Comparison of ENCODE assay signal across 8 cellular contexts in genomic region chr13:51583469-51583874, GRCh38. TPM values are rescaled to one million over a fixed set of nuclear protein-coding genes. Genes with fewer than 3 reads are reported as not detected.
DNase-seq lines count a peak whose midpoint lies in the region; ATAC-seq, FAIRE-seq and TF ChIP-seq lines count a peak whose summit lies in the region.

No MANE protein-coding gene starts in this region.

- TF ChIP-seq CTCF in ascending aorta (IDR thresholded peaks at IDR 0.05) (no peak), HepG2 (CRISPR knock-in tag; IDR thresholded peaks at IDR 0.05) (no peak), thyroid gland (IDR thresholded peaks at IDR 0.05) (no peak)

- H3K4me3 ChIP-seq in ascending aorta (peak overlapping the region; percentile 23 to 90), HepG2 (replicated peaks in 1 of 3; ENCODE audit: insufficient read depth in 1 of 3, low read depth in 2 of 3, low read length in 3 of 3) (peak overlapping the region; percentile 54 to 90 (median 66); a peak in 5 of 6 replicates), thyroid gland (replicated peaks in 1 of 3) (peak overlapping the region in 1 of 3 donors; percentile 27)

- DNase-seq in activated CD4-positive, alpha-beta T cell treated with anti-CD3 and anti-CD28 coated beads, Interleukin-2, amount 10 ng/mL, durations not matched to agents 7 days and 5 days: no peak
- DNase-seq in activated CD4-positive, alpha-beta T cell treated with anti-CD3 and anti-CD28 coated beads for 4 hours: no peak
- DNase-seq in ascending aorta (ENCODE audit: low spot score in 2 of 2): no peak
- DNase-seq in HepG2 (ENCODE audit: low spot score): no peak
- DNase-seq in thyroid gland: no peak
- DNase-seq in NCI-H774 (lab: John Stamatoyannopoulos, UW): no peak
- no peak for DNase-seq in NCI-H187 (lab: John Stamatoyannopoulos, UW)
- no peak for DNase-seq in NCI-H1092 (lab: John Stamatoyannopoulos, UW)

- H3K36me3 Mint-ChIP-seq in activated CD4-positive, alpha-beta T cell treated with anti-CD3 and anti-CD28 coated beads, Interleukin-2, amount 10 ng/mL, durations not matched to agents 7 days and 5 days (ENCODE audit: low read depth): peaks cover 6% of the 10 kb centered on the region

- H3K27ac ChIP-seq in ascending aorta (peak overlapping the region; percentile 80 to 83), HepG2 (ENCODE audit: extremely low read length, insufficient read depth, low read length) (peak overlapping the region; percentile 94), thyroid gland (peak overlapping the region; percentile 65 to 93 (median 91))

- no peak for ATAC-seq in HepG2

- H4K20me1 ChIP-seq in HepG2 (ENCODE audit: insufficient read depth, low read length): no peaks in the 10 kb centered on the region; the same call in 1 of the 2 replicates

- no peaks in the 10 kb centered on the region for H3K9me3 ChIP-seq in ascending aorta
- H3K9me3 ChIP-seq in HepG2 (ENCODE audit: low read length): no peaks in the 10 kb centered on the region
- H3K9me3 ChIP-seq in thyroid gland: no peaks in the 10 kb centered on the region

- H3K36me3 ChIP-seq in ascending aorta (no peaks in the 10 kb centered on the region), HepG2 (replicated peaks in 1 of 2; ENCODE audit: control insufficient read depth in 1 of 2, insufficient read depth in 2 of 2, low read length in 2 of 2) (no peaks in the 10 kb centered on the region), thyroid gland (no peaks in the 10 kb centered on the region)

- no peaks in the 10 kb centered on the region for H3K9me3 Mint-ChIP-seq in activated CD4-positive, alpha-beta T cell treated with anti-CD3 and anti-CD28 coated beads, Interleukin-2, amount 10 ng/mL, durations not matched to agents 7 days and 5 days

- TF ChIP-seq EP300 in HepG2 (IDR thresholded peaks at IDR 0.05; ENCODE audit: low read depth in 2 of 2, low read length in 2 of 2): no peak
- no peak for TF ChIP-seq EP300 in HepG2 (CRISPR knock-in tag; IDR thresholded peaks at IDR 0.05; ENCODE audit: borderline replicate concordance)

- POLR2A ChIA-PET in activated CD4-positive, alpha-beta T cell treated with anti-CD3 and anti-CD28 coated beads, Interleukin-2, amount 10 ng/mL, durations not matched to agents 7 days and 5 days (lab: Charles Lee): interaction anchor here (0.6 kb wide), 1 partner anchor 130 kb away, joined by 3 read pairs; the partner anchor contains the start of gene INTS6
- POLR2A ChIA-PET in HepG2 (lab: Yijun Ruan, JAX): interaction anchor here (0.6 to 1.4 kb wide), 7 partner anchors 36 to 1980 kb away, joined by 3 to 53 read pairs (median 3); partner anchors contain the start of gene INTS6

- H2AFZ ChIP-seq in HepG2 (ENCODE audit: low read length): no peak overlapping the region

- H3K79me2 ChIP-seq in HepG2 (ENCODE audit: insufficient read depth, low read length): peaks cover 40% of the 10 kb centered on the region

- peak overlapping the region; percentile 79 for H3K4me2 ChIP-seq in HepG2 (ENCODE audit: low read depth, low read length)

- peak overlapping the region; percentile 68 for H3K9ac ChIP-seq in HepG2 (ENCODE audit: insufficient read depth, low read depth, low read length)

- in situ Hi-C loops in HepG2 (cut with HindIII; ENCODE audit: extremely low pct_ligation_motif_present, low pct_unique_long_range_greater_than_20kb): loop anchor here (10.0 kb wide), 1 partner anchor 139 kb away; no protein-coding TSS in a partner anchor

- no peaks in the 10 kb centered on the region for H3K27me3 ChIP-seq in ascending aorta
- H3K27me3 ChIP-seq in HepG2 (ENCODE audit: control insufficient read depth in 1 of 2, insufficient read depth in 2 of 2, low read length in 2 of 2): no peaks in the 10 kb centered on the region; a peak in 1 of 5 replicates
- H3K27me3 ChIP-seq in thyroid gland: no peaks in the 10 kb centered on the region

- peak overlapping the region; percentile 91 for H3K4me3 Mint-ChIP-seq in activated CD4-positive, alpha-beta T cell treated with anti-CD3 and anti-CD28 coated beads, Interleukin-2, amount 10 ng/mL, durations not matched to agents 7 days and 5 days

- WGBS in HepG2 (ENCODE audit: low lambda C conversion rate): 3% methylated on average over 5 of the region's 9 CpGs
- WGBS in thyroid gland, 2 donors: 35 to 43% methylated on average over 5 to 7 of the region's 9 CpGs

- CTCF ChIA-PET in activated CD4-positive, alpha-beta T cell treated with anti-CD3 and anti-CD28 coated beads, Interleukin-2, amount 10 ng/mL, durations not matched to agents 7 days and 5 days (lab: Charles Lee): interaction anchor here (0.5 to 1.1 kb wide), 4 partner anchors 12 to 226 kb away, joined by 3 to 4 read pairs (median 3); no protein-coding TSS in a partner anchor
- CTCF ChIA-PET in HepG2 (lab: Yijun Ruan, JAX; ENCODE audit: low intra/inter-chr PET ratio, low total read pairs): no interaction called here

- intact Hi-C loops in ascending aorta (cut with DNase I) (loop anchor here (5.0 to 10.0 kb wide), 2 partner anchors 111 to 1646 kb away; partner anchors contain the start of gene SPRYD7), HepG2 (cut with micrococcal nuclease; ENCODE audit: unreplicated experiment) (loop anchor here (10.0 kb wide), 1 partner anchor 151 kb away; no protein-coding TSS in a partner anchor), thyroid gland (cut with DNase I) (loop anchor here (5.0 kb wide), 1 partner anchor 126 kb away; no protein-coding TSS in a partner anchor)

- BruUV-seq in HepG2 (replicated peaks; lab: Mats Ljungman, UMichigan): no TSS peak

- TF ChIP-seq POLR2A in HepG2 (IDR thresholded peaks at IDR 0.05; ENCODE audit: insufficient read depth in 1 of 2, low read depth in 2 of 2, low read length in 2 of 2) (peak; percentile 42 to 52; a peak in 2 of 4 replicates), thyroid gland (IDR thresholded peaks at IDR 0.05) (no peak)

- H3K4me1 ChIP-seq in ascending aorta (peaks cover 0 to 7% of the 10 kb centered on the region in 2 donors), HepG2 (ENCODE audit: insufficient read depth, low read length) (peaks cover 64% of the 10 kb centered on the region), thyroid gland (peaks cover 17 to 22% of the 10 kb centered on the region in 2 donors)

- no peak for FAIRE-seq in HepG2 (lab: Jason Lieb, UNC)

- TF ChIP-seq RAD21 in HepG2 (CRISPR knock-in tag; IDR thresholded peaks at IDR 0.05): no peak

- peaks cover 26% of the 10 kb centered on the region for H3K4me1 Mint-ChIP-seq in activated CD4-positive, alpha-beta T cell treated with anti-CD3 and anti-CD28 coated beads, Interleukin-2, amount 10 ng/mL, durations not matched to agents 7 days and 5 days

- H3K27ac Mint-ChIP-seq in activated CD4-positive, alpha-beta T cell treated with anti-CD3 and anti-CD28 coated beads, Interleukin-2, amount 10 ng/mL, durations not matched to agents 7 days and 5 days: peak overlapping the region; percentile 98

- H3K27me3 Mint-ChIP-seq in activated CD4-positive, alpha-beta T cell treated with anti-CD3 and anti-CD28 coated beads, Interleukin-2, amount 10 ng/mL, durations not matched to agents 7 days and 5 days: peaks cover 5% of the 10 kb centered on the region

TF ChIP-seq in HepG2, 621 proteins besides CTCF, POLR2A, EP300 and RAD21 (continues in another document):
- no peak for TF ChIP-seq RNF219 (CRISPR knock-in tag; IDR thresholded peaks at IDR 0.05)
- TF ChIP-seq PLRG1 (conservative IDR thresholded peaks at IDR 0.05): no peak
- no peak for TF ChIP-seq KDM2A (CRISPR knock-in tag; IDR thresholded peaks at IDR 0.05; ENCODE audit: borderline replicate concordance, low read depth)
- no peak for TF ChIP-seq NCOA1 (CRISPR knock-in tag; IDR thresholded peaks at IDR 0.05)

RNA-seq across cellular contexts. Expression of gene WDFY2, which starts 0.8 kb away (rescaled TPM):
- 10 to 100 TPM; 10.9 to 12.6 TPM for total RNA-seq in activated CD4-positive, alpha-beta T cell treated with anti-CD3 and anti-CD28 coated beads, Interleukin-2, amount 10 ng/mL, durations not matched to agents 7 days and 5 days
- total RNA-seq in ascending aorta: 6.1 TPM
- 16.4 and 22.6 TPM in 2 replicates for total RNA-seq in HepG2 (2016; rRNA removed; fragmentation: Illumina TruSeq; extraction: Trizol)
- 2.3 and 2.6 TPM in 2 replicates for total RNA-seq in HepG2 (2016; cell fraction: cytosol; rRNA removed; fragmentation: Illumina TruSeq; extraction: Trizol; ENCODE audit: low read depth)
- 17.3 and 21.4 TPM in 2 replicates for total RNA-seq in HepG2 (2016; cell fraction: insoluble cytoplasmic fraction; rRNA removed; fragmentation: Illumina TruSeq; extraction: Trizol)
- total RNA-seq in HepG2 (2016; cell fraction: membrane; rRNA removed; fragmentation: Illumina TruSeq; extraction: Trizol): 5.6 and 7.0 TPM in 2 replicates
- 70.9 and 71.5 TPM in 2 replicates for total RNA-seq in HepG2 (2016; cell fraction: nucleus; rRNA removed; fragmentation: Illumina TruSeq; extraction: Trizol)
- polyA plus RNA-seq in HepG2 (2011; rRNA removed): 27.0 and 27.5 TPM in 2 replicates
- 8.0 and 11.1 TPM in 2 replicates for polyA plus RNA-seq in HepG2 (2011; cell fraction: cytosol; rRNA removed)
- 67.6 and 71.9 TPM in 2 replicates for polyA plus RNA-seq in HepG2 (2011; cell fraction: nucleus; rRNA removed)
- polyA plus RNA-seq in HepG2 (2012): 21.4 and 23.6 TPM in 2 replicates
- 1.3 and 1.7 TPM in 2 replicates for polyA plus RNA-seq in HepG2 (2016; cell fraction: cytosol; fragmentation: Illumina TruSeq; extraction: Trizol; ENCODE audit: low read depth)
- polyA plus RNA-seq in HepG2 (2016; cell fraction: insoluble cytoplasmic fraction; fragmentation: Illumina TruSeq; extraction: Trizol; ENCODE audit: low read depth): 16.8 and 17.1 TPM in 2 replicates
- polyA plus RNA-seq in HepG2 (2016; cell fraction: membrane; fragmentation: Illumina TruSeq; extraction: Trizol; ENCODE audit: low read depth): 3.4 and 3.7 TPM in 2 replicates
- 63.8 and 64.3 TPM in 2 replicates for polyA plus RNA-seq in HepG2 (2016; cell fraction: nucleus; fragmentation: Illumina TruSeq; extraction: Trizol; ENCODE audit: insufficient read depth, low read depth)
- polyA minus RNA-seq in HepG2 (2011; rRNA and poly(A)+ RNA removed; ENCODE audit: low replicate concordance): 10.1 and 51.6 TPM in 2 replicates
- 12.9 and 15.9 TPM in 2 replicates for polyA minus RNA-seq in HepG2 (2011; cell fraction: cytosol; rRNA and poly(A)+ RNA removed)
- polyA minus RNA-seq in HepG2 (2011; cell fraction: nucleus; rRNA and poly(A)+ RNA removed): 150 and 174 TPM in 2 replicates
- 10 to 100 TPM; 15.8 to 23.9 (median 20.9) TPM for total RNA-seq in thyroid gland

Comparison
In these comparisons a context has a peak if more than half of its experiments do, and no peak if none do; other contexts are left out.
1. POLR2A ChIP-seq: peak in HepG2 (2 of 2); none in thyroid gland (0 of 2).
2. Peak in every context shown above with its lines, with median percentiles within 50 percentile points of each other: H3K27ac ChIP-seq.